11 cellular contexts compared by ENCODE assay signal in the genomic region with DNA sequence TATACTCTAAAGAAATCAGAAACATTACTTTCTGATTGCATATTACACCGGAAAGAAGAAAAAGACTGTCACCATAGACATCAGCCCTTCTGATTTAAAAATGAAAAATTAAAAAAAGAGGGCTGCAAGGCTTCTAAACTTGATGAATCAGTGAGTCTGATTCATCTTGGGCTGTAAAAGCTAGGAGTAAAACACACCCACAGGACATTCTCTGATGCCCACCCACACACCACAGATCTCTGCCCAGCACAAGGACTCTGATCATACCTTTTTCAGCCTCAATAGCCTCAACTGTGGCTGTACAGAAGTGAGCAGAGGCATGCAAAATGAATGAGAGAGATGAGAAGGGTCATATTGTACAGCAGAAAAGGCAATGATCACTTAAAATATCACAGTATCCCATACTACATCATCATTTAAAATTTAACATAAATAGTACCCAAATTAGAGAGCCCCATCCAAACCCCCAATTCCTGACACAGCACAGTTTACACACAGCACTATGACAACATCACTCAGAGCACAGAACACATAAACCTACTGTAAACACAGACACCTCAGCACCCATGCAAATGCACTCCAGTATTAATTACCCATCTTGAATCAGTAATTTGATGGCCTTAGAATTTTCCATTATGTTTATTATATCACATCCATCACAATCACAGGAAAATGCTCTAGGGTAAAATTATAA. TPM values are rescaled to one million over a fixed set of nuclear protein-coding genes. Genes with fewer than 3 reads are reported as not detected.
DNase-seq lines count a peak whose midpoint lies in the region; ATAC-seq and TF ChIP-seq lines count a peak whose summit lies in the region.
"Had no signal": no experiment of that assay in that cellular context is flagged by ENCODE, and none has a peak within 500 bp of the region (broad histone marks: within the 10 kb centered on the region; RNA-seq: fewer than 3 reads in every experiment).

No MANE protein-coding gene starts in this region.

- intact Hi-C loops in natural killer cell (cut with micrococcal nuclease) (no loop called here), CD14-positive monocyte (cut with micrococcal nuclease) (no loop called here)

- H3K4me3 Mint-ChIP-seq in natural killer cell: no peak overlapping the region
- H3K4me3 Mint-ChIP-seq in natural killer cell treated with Interleukin-12 subunit alpha and Interleukin-12 subunit beta and Interleukin-15 and Interleukin-18, amount 100 ng/mL, for 72 hours: no peak overlapping the region
- H3K4me3 Mint-ChIP-seq in CD14-positive monocyte: no peak overlapping the region
- H3K4me3 Mint-ChIP-seq: activated naive CD8-positive, alpha-beta T cell treated with anti-CD3 and anti-CD28 coated beads, Interleukin-2, amount 10 ng/mL, durations not matched to agents 7 days and 5 days; CD8-positive, alpha-beta T cell had no signal

- peaks cover 36% of the 10 kb centered on the region for H3K36me3 ChIP-seq in SJSA1

- H3K27me3 ChIP-seq in SJSA1 (replicated peaks): no peaks in the 10 kb centered on the region

- no peaks in the 10 kb centered on the region for H3K9me3 ChIP-seq in SJSA1 (replicated peaks)
- H3K9me3 ChIP-seq: mucosa of descending colon had no signal

- peaks cover 16% of the 10 kb centered on the region for H3K4me1 ChIP-seq in SJSA1 (replicated peaks)

- H3K36me3 Mint-ChIP-seq in natural killer cell (no peaks in the 10 kb centered on the region), CD14-positive monocyte (peaks cover 62 to 73% of the 10 kb centered on the region in 2 donors)
- H3K36me3 Mint-ChIP-seq in natural killer cell treated with Interleukin-12 subunit alpha and Interleukin-12 subunit beta and Interleukin-15 and Interleukin-18, amount 100 ng/mL, for 72 hours: no peaks in the 10 kb centered on the region

- H3K4me3 ChIP-seq in SJSA1 (no peak overlapping the region), fibroblast of pulmonary artery (replicated peaks; ENCODE audit: low read depth, low read length) (no peak overlapping the region)
- H3K4me3 ChIP-seq: mucosa of descending colon had no signal

- DNase-seq in natural killer cell (no peak), SJSA1 (ENCODE audit: low read depth in 1 of 2, low spot score in 2 of 2) (peak; percentile 38 to 53), fibroblast of pulmonary artery (ENCODE audit: low read depth) (peak; percentile 55), superior temporal gyrus (ENCODE audit: extremely low spot score) (peak; percentile 41), CD14-positive monocyte (ENCODE audit: low spot score) (no peak), NCI-H2081 treated with DMSO at 0.1 percent for 48 hours (lab: John Stamatoyannopoulos, UW) (no peak)
- no peak for DNase-seq in natural killer cell treated with Interleukin-12 subunit alpha and Interleukin-12 subunit beta and Interleukin-15 and Interleukin-18, amount 100 ng/mL, for 72 hours (ENCODE audit: low spot score)
- DNase-seq: activated naive CD8-positive, alpha-beta T cell treated with anti-CD3 and anti-CD28 coated beads, Interleukin-2, amount 10 ng/mL, durations not matched to agents 7 days and 5 days; CD8-positive, alpha-beta T cell; mucosa of descending colon had no signal

- H3K27ac ChIP-seq in SJSA1: no peak overlapping the region

- no peak for ATAC-seq in natural killer cell
- ATAC-seq in natural killer cell treated with Interleukin-12 subunit alpha and Interleukin-12 subunit beta and Interleukin-15 and Interleukin-18, amount 100 ng/mL, for 72 hours: no peak
- no peak for ATAC-seq in GM19455 (IDR thresholded peaks at IDR 0.05; ENCODE audit: unreplicated experiment)
- ATAC-seq: CD8-positive, alpha-beta T cell; mucosa of descending colon had no signal

- H3K27ac Mint-ChIP-seq in natural killer cell (peak overlapping the region; percentile 54 to 60), CD14-positive monocyte (peak overlapping the region in 2 of 7 donors; percentile 15 to 50)
- H3K27ac Mint-ChIP-seq in natural killer cell treated with Interleukin-12 subunit alpha and Interleukin-12 subunit beta and Interleukin-15 and Interleukin-18, amount 100 ng/mL, for 72 hours: peak overlapping the region in 1 of 2 donors; percentile 74
- H3K27ac Mint-ChIP-seq: activated naive CD8-positive, alpha-beta T cell treated with anti-CD3 and anti-CD28 coated beads, Interleukin-2, amount 10 ng/mL, durations not matched to agents 7 days and 5 days; CD8-positive, alpha-beta T cell had no signal

- TF ChIP-seq CTCF in natural killer cell (IDR thresholded peaks at IDR 0.05): no peak
- TF ChIP-seq CTCF in fibroblast of pulmonary artery (IDR thresholded peaks at IDR 0.05; ENCODE audit: low read length, missing control alignments): no peak
- no peak for TF ChIP-seq CTCF in CD14-positive monocyte (IDR thresholded peaks at IDR 0.05)

- H3K27me3 Mint-ChIP-seq in natural killer cell (ENCODE audit: low read depth in 2 of 2) (no peaks in the 10 kb centered on the region), CD14-positive monocyte (ENCODE audit: low read depth in 3 of 3) (no peaks in the 10 kb centered on the region)
- H3K27me3 Mint-ChIP-seq in natural killer cell treated with Interleukin-12 subunit alpha and Interleukin-12 subunit beta and Interleukin-15 and Interleukin-18, amount 100 ng/mL, for 72 hours: no peaks in the 10 kb centered on the region
- H3K27me3 Mint-ChIP-seq: activated naive CD8-positive, alpha-beta T cell treated with anti-CD3 and anti-CD28 coated beads, Interleukin-2, amount 10 ng/mL, durations not matched to agents 7 days and 5 days had no signal

- H3K4me1 Mint-ChIP-seq in natural killer cell (peaks cover 9 to 12% of the 10 kb centered on the region in 2 donors), CD14-positive monocyte (no peaks in the 10 kb centered on the region)
- peaks cover 7 to 10% of the 10 kb centered on the region in 2 donors for H3K4me1 Mint-ChIP-seq in natural killer cell treated with Interleukin-12 subunit alpha and Interleukin-12 subunit beta and Interleukin-15 and Interleukin-18, amount 100 ng/mL, for 72 hours (ENCODE audit: low read depth in 2 of 2)

- H3K9me3 Mint-ChIP-seq in natural killer cell (no peaks in the 10 kb centered on the region), CD14-positive monocyte (no peaks in the 10 kb centered on the region)
- no peaks in the 10 kb centered on the region for H3K9me3 Mint-ChIP-seq in natural killer cell treated with Interleukin-12 subunit alpha and Interleukin-12 subunit beta and Interleukin-15 and Interleukin-18, amount 100 ng/mL, for 72 hours
- H3K9me3 Mint-ChIP-seq: activated naive CD8-positive, alpha-beta T cell treated with anti-CD3 and anti-CD28 coated beads, Interleukin-2, amount 10 ng/mL, durations not matched to agents 7 days and 5 days; CD8-positive, alpha-beta T cell had no signal

RNA-seq across cellular contexts. Expression of a gene that starts 6.4 kb away (rescaled TPM):
- 1 to 10 TPM; 3.1 to 4.8 (median 4.5) TPM for total RNA-seq in natural killer cell
- total RNA-seq in natural killer cell treated with Interleukin-12 subunit alpha and Interleukin-12 subunit beta and Interleukin-15 and Interleukin-18, amount 100 ng/mL, for 72 hours: 1 to 10 TPM; 4.4 to 8.5 TPM
- total RNA-seq in SJSA1 (2014; rRNA removed; shearing (Covaris generic)): 0.22 and 0.71 TPM in 2 replicates
- polyA plus RNA-seq in CD14-positive monocyte: not detected

RNA-seq across cellular contexts. Expression of a gene that starts 25.9 kb away (rescaled TPM):
- 10 to 100 TPM; 61.0 to 82.0 (median 72.5) TPM for total RNA-seq in natural killer cell
- 100 to 1,000 TPM; 104 to 123 TPM for total RNA-seq in natural killer cell treated with Interleukin-12 subunit alpha and Interleukin-12 subunit beta and Interleukin-15 and Interleukin-18, amount 100 ng/mL, for 72 hours
- total RNA-seq in SJSA1 (2014; rRNA removed; shearing (Covaris generic)): 172 and 193 TPM in 2 replicates
- 100 to 1,000 TPM; 173 to 199 TPM for polyA plus RNA-seq in CD14-positive monocyte

RNA-seq across cellular contexts. Expression of a gene that starts 56.1 kb away (rescaled TPM):
- total RNA-seq in natural killer cell: 10 to 100 TPM; 38.7 to 49.9 (median 41.2) TPM
- total RNA-seq in natural killer cell treated with Interleukin-12 subunit alpha and Interleukin-12 subunit beta and Interleukin-15 and Interleukin-18, amount 100 ng/mL, for 72 hours: 10 to 100 TPM; 47.7 to 51.0 TPM
- total RNA-seq in SJSA1 (2014; rRNA removed; shearing (Covaris generic)): 25.1 and 42.6 TPM in 2 replicates
- 1 to 10 TPM; 4.8 to 6.5 TPM for polyA plus RNA-seq in CD14-positive monocyte

Comparison
In these comparisons a context has a peak if more than half of its experiments do, and no peak if none do; other contexts are left out.
1. DNase-seq: peak in SJSA1 (2 of 2), fibroblast of pulmonary artery (single experiment) and superior temporal gyrus (single experiment); none in natural killer cell (single experiment), natural killer cell treated with Interleukin-12 subunit alpha and Interleukin-12 subunit beta and Interleukin-15 and Interleukin-18, amount 100 ng/mL, for 72 hours (single experiment), CD14-positive monocyte (single experiment) and NCI-H2081 treated with DMSO at 0.1 percent for 48 hours (single experiment).